Comparison of ENCODE assay signal across 15 cellular contexts in the genomic region with DNA sequence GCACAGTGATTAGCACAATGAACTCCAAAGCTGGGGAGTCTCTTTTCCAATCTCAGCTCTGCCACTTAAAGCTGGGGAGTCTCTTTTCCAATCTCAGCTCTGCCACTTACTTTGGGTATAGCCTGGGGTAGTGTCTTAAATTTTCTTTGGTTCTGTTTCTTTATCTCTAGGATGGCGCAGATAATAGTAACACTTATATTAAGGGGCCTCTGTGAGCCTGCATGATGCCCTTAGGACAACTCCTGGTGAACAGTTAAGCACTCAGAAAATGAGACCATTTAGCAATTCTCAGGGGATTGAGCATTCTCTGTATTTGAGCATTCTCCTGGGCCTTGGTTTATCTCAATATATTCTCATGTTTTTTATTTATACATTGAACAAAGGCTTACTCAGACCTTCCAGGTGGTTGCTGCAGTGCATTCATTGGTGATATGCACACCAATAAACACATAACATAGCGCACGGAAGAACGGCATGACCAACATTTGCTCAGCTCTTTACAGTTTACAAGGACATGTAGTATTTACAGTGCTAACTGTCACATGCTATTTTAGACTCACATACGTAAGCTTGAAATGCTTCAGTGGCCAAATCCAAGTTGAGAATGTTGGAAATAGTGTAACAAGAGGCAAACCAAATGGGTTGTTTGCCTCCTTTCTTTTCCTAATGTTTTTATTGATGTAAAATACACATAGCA.
DNase-seq lines count a peak whose midpoint lies in the region; ATAC-seq and TF ChIP-seq lines count a peak whose summit lies in the region.
"Had no signal": no experiment of that assay in that cellular context is flagged by ENCODE, and none has a peak within 500 bp of the region (broad histone marks: within the 10 kb centered on the region; RNA-seq: fewer than 3 reads in every experiment).

No MANE protein-coding gene starts in this region.

- no peak overlapping the region for H2BK15ac ChIP-seq in mesendoderm (replicated peaks; ENCODE audit: low read depth)

- peak overlapping the region; percentile 94 for H3K4me3 Mint-ChIP-seq in GM23338
- H3K4me3 Mint-ChIP-seq: T-cell had no signal

- H3K4ac ChIP-seq in mesendoderm (ENCODE audit: low read depth, low read length): no peak overlapping the region

- H3K4me3 ChIP-seq in GM23338: peak overlapping the region; percentile 62
- no peak overlapping the region for H3K4me3 ChIP-seq in mesendoderm (ENCODE audit: low read length)
- H3K4me3 ChIP-seq: SK-N-MC had no signal

- no peaks in the 10 kb centered on the region for H3K79me1 ChIP-seq in mesendoderm (ENCODE audit: low read length)

- no peak overlapping the region for H3K23ac ChIP-seq in mesendoderm (ENCODE audit: low read length)

- H2AK5ac ChIP-seq in mesendoderm (ENCODE audit: low read length): peak overlapping the region; percentile 14

- H2BK120ac ChIP-seq in mesendoderm (ENCODE audit: low read depth, low read length): peak overlapping the region; percentile 1

- DNase-seq in COLO668 (lab: John Stamatoyannopoulos, UW; ENCODE audit: unreplicated experiment) (peak; percentile 14), GM23338 (ENCODE audit: low spot score) (no peak), SHP77 treated with DMSO at 0.1 percent for 48 hours (lab: John Stamatoyannopoulos, UW) (peak; percentile 89), mesendoderm (no peak), NCI-H187 treated with DMSO at 0.1 percent for 48 hours (lab: John Stamatoyannopoulos, UW) (no peak)
- DNase-seq: KBM-7; NCI-H1092 treated with DMSO at 0.1 percent for 48 hours; NCI-H1694; NCI-H524 treated with DMSO at 0.1 percent for 48 hours; NK-92 treated with Interleukin-12 subunit alpha and Interleukin-12 subunit beta, amount 100 ng/mL, for 24 hours; T-cell had no signal

- no peak overlapping the region for H4K8ac ChIP-seq in mesendoderm (ENCODE audit: low read depth, low read length)

- peak overlapping the region; percentile 39 for H2BK5ac ChIP-seq in mesendoderm (ENCODE audit: low read length)

- no peak overlapping the region for H4K5ac ChIP-seq in mesendoderm (ENCODE audit: low read length)

- H3K79me2 ChIP-seq in GM23338 (replicated peaks; ENCODE audit: insufficient read depth) (peaks cover 35% of the 10 kb centered on the region), mesendoderm (ENCODE audit: control insufficient read depth, insufficient read depth, low read length) (peaks cover 2% of the 10 kb centered on the region)

- peak overlapping the region; percentile 71 for H3K4me2 ChIP-seq in GM23338
- no peak overlapping the region for H3K4me2 ChIP-seq in mesendoderm (ENCODE audit: low read length)

- H3K56ac ChIP-seq in mesendoderm (ENCODE audit: low read length): no peak overlapping the region

- peak overlapping the region; percentile 18 for H3K18ac ChIP-seq in mesendoderm (ENCODE audit: low read length)

- peaks cover 19% of the 10 kb centered on the region; the same call in 2 of the 3 replicates for H3K9me3 Mint-ChIP-seq in GM23338

- peaks cover 29% of the 10 kb centered on the region for H3K4me1 Mint-ChIP-seq in GM23338
- H3K4me1 Mint-ChIP-seq: T-cell had no signal

- no peak overlapping the region for H2AFZ ChIP-seq in GM23338

- peaks cover 39% of the 10 kb centered on the region for H3K27me3 Mint-ChIP-seq in GM23338 (ENCODE audit: insufficient read depth, low read depth, poor library complexity)
- H3K27me3 Mint-ChIP-seq: T-cell had no signal

- no peaks in the 10 kb centered on the region; the same call in 1 of the 2 replicates for H3F3A ChIP-seq in GM23338 (replicated peaks; ENCODE audit: low read depth)

- ATAC-seq in GM23338 (peak; percentile 45), HG03095 (IDR thresholded peaks at IDR 0.05; ENCODE audit: unreplicated experiment) (no peak), HG02884 (IDR thresholded peaks at IDR 0.05; ENCODE audit: unreplicated experiment) (no peak)
- ATAC-seq: HCT116, T-cell had no signal

- TF ChIP-seq CTCF in GM23338 (conservative IDR thresholded peaks at IDR 0.05; ENCODE audit: low read depth in 2 of 2): no peak

- H3K36me3 Mint-ChIP-seq in GM23338 (ENCODE audit: low read depth): peaks cover 54% of the 10 kb centered on the region
- H3K36me3 Mint-ChIP-seq: T-cell had no signal

- H3K27ac Mint-ChIP-seq in GM23338: no peak overlapping the region; the same call in 1 of the 2 replicates
- H3K27ac Mint-ChIP-seq: T-cell had no signal

- H3K36me3 ChIP-seq in GM23338 (ENCODE audit: insufficient read depth): no peaks in the 10 kb centered on the region; the same call in 1 of the 2 replicates
- no peaks in the 10 kb centered on the region for H3K36me3 ChIP-seq in mesendoderm (ENCODE audit: control insufficient read depth, insufficient read depth, low read length)

- no CpG with 5 or more reads among the region's 5 CpGs for WGBS in mesendoderm (ENCODE audit: extremely low coverage, insufficient coverage, low lambda C conversion rate)

- no peaks in the 10 kb centered on the region; the same call in 1 of the 2 replicates for H4K20me1 ChIP-seq in GM23338 (replicated peaks; ENCODE audit: insufficient read depth)

- no peaks in the 10 kb centered on the region for H3K9me2 ChIP-seq in GM23338 (ENCODE audit: insufficient read depth)

- peak overlapping the region; percentile 22 for H3K9ac ChIP-seq in mesendoderm (ENCODE audit: low read length)

- H3K27ac ChIP-seq in GM23338 (ENCODE audit: low read depth) (peak overlapping the region; percentile 89), mesendoderm (ENCODE audit: low read depth, low read length) (no peak overlapping the region)
- H3K27ac ChIP-seq: SK-N-MC had no signal

- H3K27me3 ChIP-seq in GM23338 (ENCODE audit: insufficient read depth) (no peaks in the 10 kb centered on the region), mesendoderm (ENCODE audit: insufficient read depth, low read length, poor library complexity) (no peaks in the 10 kb centered on the region)

- H3K4me1 ChIP-seq in GM23338 (ENCODE audit: insufficient read depth) (peaks cover 11% of the 10 kb centered on the region; the same call in 1 of the 2 replicates), mesendoderm (ENCODE audit: control insufficient read depth, low read depth, low read length) (peaks cover 2% of the 10 kb centered on the region)

TF ChIP-seq in GM23338, 12 proteins besides CTCF, POLR2A, EP300 and RAD21:
- TF ChIP-seq NANOG (IDR thresholded peaks at IDR 0.05; ENCODE audit: borderline replicate concordance) (peak; percentile 14; the same call in 1 of the 2 replicates), CREB1 (CRISPR knock-in tag; IDR thresholded peaks at IDR 0.05; ENCODE audit: low read depth) (no peak), POLR2AphosphoS5 (IDR thresholded peaks at IDR 0.05; ENCODE audit: low read depth) (peak; percentile 71)

Comparison
In these comparisons a context has a peak if more than half of its experiments do, and no peak if none do; other contexts are left out.
1. DNase-seq: peak in COLO668 (single experiment) and SHP77 treated with DMSO at 0.1 percent for 48 hours (single experiment); none in GM23338 (single experiment), mesendoderm (single experiment) and NCI-H187 treated with DMSO at 0.1 percent for 48 hours (single experiment).